ENCODE assay signal across 28 cellular contexts in the genomic region with DNA sequence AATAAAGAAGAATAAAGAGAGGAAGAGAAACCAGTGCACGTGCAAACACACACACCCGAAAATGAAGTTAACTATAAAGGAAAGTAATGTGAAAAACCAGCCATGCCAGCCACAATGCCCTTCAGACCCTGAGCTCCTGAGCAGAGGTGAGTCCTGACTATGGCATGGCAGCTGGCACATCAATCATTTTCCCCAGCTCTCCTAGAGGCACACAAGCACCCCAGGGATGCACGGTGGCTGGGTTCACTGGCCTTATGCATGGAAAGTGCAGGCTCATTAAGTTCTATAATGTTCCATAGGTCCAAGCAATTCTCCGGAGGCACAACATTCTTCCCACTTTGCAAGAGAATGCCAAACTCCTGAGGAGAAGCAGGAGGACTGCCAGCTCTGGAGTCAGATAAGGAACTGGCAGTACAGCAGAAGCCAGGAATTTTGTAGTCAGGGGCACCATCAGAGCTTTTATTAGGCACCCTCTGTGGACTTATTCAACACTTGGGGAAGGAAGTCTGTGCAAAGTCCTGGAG.
DNase-seq lines count a peak whose midpoint lies in the region; ATAC-seq and TF ChIP-seq lines count a peak whose summit lies in the region.
"Had no signal": no experiment of that assay in that cellular context is flagged by ENCODE, and none has a peak within 500 bp of the region (broad histone marks: within the 10 kb centered on the region; RNA-seq: fewer than 3 reads in every experiment).

No MANE protein-coding gene starts in this region.

- WGBS in heart right ventricle, 2 donors, result 55 to 63% methylated on average over 4 of the region's 4 CpGs

- TF ChIP-seq CTCF in OCI-LY7 (conservative IDR thresholded peaks at IDR 0.05; ENCODE audit: low read length) (no peak), heart right ventricle (IDR thresholded peaks at IDR 0.05) (no peak)

- 0 out of 2 replicates have a peak overlapping the region, but pooled peaks have one; percentile 20 for H2AFZ ChIP-seq in Karpas-422 (ENCODE audit: low read length)
- H2AFZ ChIP-seq in OCI-LY7 (ENCODE audit: low read length), result peak overlapping the region; percentile 53; the same call in 1 of the 2 replicates

- H3K9ac ChIP-seq in Karpas-422 (ENCODE audit: low read length), result no peak overlapping the region
- H3K9ac ChIP-seq: SK-N-SH had no signal

- no peak overlapping the region for H3K27ac ChIP-seq in Karpas-422 (ENCODE audit: low read length)
- no peak overlapping the region for H3K27ac ChIP-seq in OCI-LY7 (ENCODE audit: low read depth, low read length, poor library complexity, severe bottlenecking)
- peak overlapping the region in 1 of 10 donors; percentile 22 for H3K27ac ChIP-seq in heart right ventricle
- H3K27ac ChIP-seq: dorsolateral prefrontal cortex, esophagus muscularis mucosa, foreskin keratinocyte, neutrophil, right lobe of liver, tibial artery had no signal

- no peaks in the 10 kb centered on the region for H3K9me3 ChIP-seq in Karpas-422 (ENCODE audit: low read length)
- H3K9me3 ChIP-seq in OCI-LY7 (ENCODE audit: low read length), result no peaks in the 10 kb centered on the region
- peaks cover 0 to 3% (median 0%) of the 10 kb centered on the region in 11 donors for H3K9me3 ChIP-seq in heart right ventricle
- H3K9me3 ChIP-seq: esophagus muscularis mucosa, neutrophil, right lobe of liver, SK-N-SH, tibial artery had no signal

- no peaks in the 10 kb centered on the region for H3K79me2 ChIP-seq in Karpas-422 (ENCODE audit: low read length)
- no peaks in the 10 kb centered on the region for H3K79me2 ChIP-seq in OCI-LY7 (ENCODE audit: insufficient read depth, low read depth, low read length)

- H3K4me1 ChIP-seq in Karpas-422 (ENCODE audit: low read length), result peaks cover 9% of the 10 kb centered on the region
- H3K4me1 ChIP-seq in OCI-LY7 (ENCODE audit: insufficient read depth, low read length, poor library complexity, severe bottlenecking), result peaks cover 21% of the 10 kb centered on the region
- peaks cover 0 to 24% (median 8%) of the 10 kb centered on the region in 9 donors for H3K4me1 ChIP-seq in heart right ventricle
- H3K4me1 ChIP-seq: right lobe of liver, tibial artery had no signal

- BruUV-seq in OCI-LY7 (replicated peaks; lab: Mats Ljungman, UMichigan), result no TSS peak

- H3K36me3 ChIP-seq in Karpas-422 (ENCODE audit: insufficient read depth, low read length) (no peaks in the 10 kb centered on the region), OCI-LY7 (ENCODE audit: insufficient read depth, low read length) (no peaks in the 10 kb centered on the region), heart right ventricle (no peaks in the 10 kb centered on the region)
- H3K36me3 ChIP-seq: esophagus muscularis mucosa, neutrophil, right lobe of liver, tibial artery had no signal

- no peaks in the 10 kb centered on the region for H3K27me3 ChIP-seq in Karpas-422 (ENCODE audit: low read length)
- no peaks in the 10 kb centered on the region for H3K27me3 ChIP-seq in heart right ventricle
- H3K27me3 ChIP-seq: dorsolateral prefrontal cortex, esophagus muscularis mucosa, foreskin keratinocyte, neutrophil, right lobe of liver, tibial artery had no signal

- DNase-seq in DMS 273 (lab: John Stamatoyannopoulos, UW; ENCODE audit: unreplicated experiment) (peak; percentile 43), Karpas-422 (no peak), OCI-LY7 (ENCODE audit: low spot score) (peak; percentile 54), heart right ventricle (peak in 1 of 2 donors; percentile 24), NCI-H2171 (lab: John Stamatoyannopoulos, UW) (no peak), T-helper 9 cell (no peak)
- DNase-seq: activated CD4-positive, alpha-beta T cell treated with anti-CD3 and anti-CD28 coated beads, Interleukin-2, amount 50 U/mL, for 48 hours; activated naive CD4-positive, alpha-beta T cell treated with Interleukin-2 at 50 U/mL for 16 hours; CD4-positive, alpha-beta memory T cell; cerebellar nuclear complex; foreskin keratinocyte; head of caudate nucleus; naive thymus-derived CD4-positive, alpha-beta T cell; NCI-H1105 treated with DMSO at 0.1 percent for 48 hours; NCI-H1930; NCI-H2227 treated with DMSO at 0.1 percent for 48 hours; NCI-H526 treated with DMSO at 0.1 percent for 48 hours; right lobe of liver; SK-N-SH; tibial artery had no signal

- POLR2A ChIA-PET in OCI-LY7 (lab: Charles Lee), result interaction anchor here (0.6 to 3.0 kb wide), 8 partner anchors 10 to 81 kb away, joined by 3 to 18 read pairs (median 5); no protein-coding TSS in a partner anchor

- intact Hi-C loops in OCI-LY7 (cut with micrococcal nuclease; ENCODE audit: unreplicated experiment) (no loop called here), heart right ventricle (cut with DNase I) (loop anchor here in 1 of 10 donors (10.0 kb wide), 1 partner anchor 116 kb away; no protein-coding TSS in a partner anchor)

- CTCF ChIA-PET in OCI-LY7 (lab: Charles Lee; ENCODE audit: unreplicated experiment), result no interaction called here

- H3K4me3 ChIP-seq in Karpas-422 (ENCODE audit: low read length), result no peak overlapping the region
- no peak overlapping the region for H3K4me3 ChIP-seq in OCI-LY7 (ENCODE audit: low read depth, low read length, poor library complexity, severe bottlenecking)
- no peak overlapping the region for H3K4me3 ChIP-seq in heart right ventricle
- H3K4me3 ChIP-seq: dorsolateral prefrontal cortex, esophagus muscularis mucosa, lung, right lobe of liver, tibial artery had no signal

- H4K20me1 ChIP-seq in Karpas-422 (ENCODE audit: insufficient read depth, low read depth, low read length) (no peaks in the 10 kb centered on the region), OCI-LY7 (ENCODE audit: insufficient read depth, low read length) (no peaks in the 10 kb centered on the region)

- no peaks in the 10 kb centered on the region for H3K9me2 ChIP-seq in Karpas-422 (replicated peaks; ENCODE audit: insufficient read depth, low read length)
- H3K9me2 ChIP-seq in OCI-LY7 (ENCODE audit: insufficient read depth, low read length), result no peaks in the 10 kb centered on the region
- H3K9me2 ChIP-seq: SK-N-SH had no signal

- H3K4me2 ChIP-seq in Karpas-422 (ENCODE audit: low read depth, low read length, poor library complexity, severe bottlenecking) (peak overlapping the region; percentile 9), OCI-LY7 (ENCODE audit: low read length) (peak overlapping the region; percentile 43)
- H3K4me2 ChIP-seq: SK-N-SH had no signal

- ATAC-seq in heart right ventricle, result peak; percentile 51 to 89 (median 62)
- ATAC-seq in HG03175 (IDR thresholded peaks at IDR 0.05; ENCODE audit: unreplicated experiment), result no peak
- ATAC-seq in HG02870 (IDR thresholded peaks at IDR 0.05; ENCODE audit: unreplicated experiment), result no peak
- ATAC-seq: activated CD4-positive, CD25-positive, alpha-beta regulatory T cell treated with anti-CD3 and anti-CD28 coated beads, Interleukin-2, amount 50 U/mL, for 24 hours; foreskin keratinocyte; HCT116; naive thymus-derived CD4-positive, alpha-beta T cell had no signal

Comparison
In these comparisons a context has a peak if more than half of its experiments do, and no peak if none do; other contexts are left out.
1. DNase-seq: peak in DMS 273 (single experiment) and OCI-LY7 (single experiment); none in Karpas-422 (single experiment), NCI-H2171 (single experiment) and T-helper 9 cell (single experiment).
2. ATAC-seq: peak in heart right ventricle (8 of 8); none in HG03175 (single experiment) and HG02870 (single experiment).